ENCODE assay signal across 8 cellular contexts in genomic region chr16:72832640-72833039, GRCh38.
A peak's percentile ranks its signal among the peaks of the same experiment; 100 is the strongest.
DNase-seq lines count a peak whose midpoint lies in the region; ATAC-seq, FAIRE-seq and TF ChIP-seq lines count a peak whose summit lies in the region.

No MANE protein-coding gene starts in this region.

- no peaks in the 10 kb centered on the region for H3K36me3 ChIP-seq in SJCRH30
- no peaks in the 10 kb centered on the region for H3K36me3 ChIP-seq in cardiac muscle cell
- H3K36me3 ChIP-seq in rectal smooth muscle tissue (ENCODE audit: control insufficient read depth, insufficient read depth, low read length), result no peaks in the 10 kb centered on the region
- no peaks in the 10 kb centered on the region for H3K36me3 ChIP-seq in aorta (ENCODE audit: control insufficient read depth in 1 of 2, insufficient read depth in 2 of 2, low read length in 1 of 2)

- H3K9me3 ChIP-seq in SJCRH30 (replicated peaks) (no peaks in the 10 kb centered on the region), cardiac muscle cell (ENCODE audit: low read depth) (no peaks in the 10 kb centered on the region), aorta (ENCODE audit: control insufficient read depth, low read length) (no peaks in the 10 kb centered on the region)

- H3K27ac ChIP-seq in SJCRH30 (no peak overlapping the region), cardiac muscle cell (no peak overlapping the region), rectal smooth muscle tissue (ENCODE audit: low read depth, low read length) (peak overlapping the region; percentile 60), aorta (ENCODE audit: low read depth in 1 of 2, low read length in 2 of 2) (no peak overlapping the region)

- 17% methylated on average over 6 of the region's 6 CpGs for WGBS in aorta, 2 donors

- H3K4me1 ChIP-seq in SJCRH30, result no peaks in the 10 kb centered on the region
- H3K4me1 ChIP-seq in cardiac muscle cell (ENCODE audit: low read depth), result peaks cover 7% of the 10 kb centered on the region
- H3K4me1 ChIP-seq in rectal smooth muscle tissue (ENCODE audit: control insufficient read depth, insufficient read depth, low read length), result peaks cover 22% of the 10 kb centered on the region
- peaks cover 0 to 3% of the 10 kb centered on the region in 2 donors for H3K4me1 ChIP-seq in aorta (ENCODE audit: control insufficient read depth in 1 of 2, insufficient read depth in 2 of 2, low read length in 2 of 2)

- no peak overlapping the region for H3K27ac Mint-ChIP-seq in activated naive CD4-positive, alpha-beta T cell treated with anti-CD3 and anti-CD28 coated beads, Interleukin-2, amount 50 U/mL, for 72 hours

- no peaks in the 10 kb centered on the region for H3K27me3 ChIP-seq in SJCRH30
- no peaks in the 10 kb centered on the region for H3K27me3 ChIP-seq in cardiac muscle cell
- no peaks in the 10 kb centered on the region for H3K27me3 ChIP-seq in rectal smooth muscle tissue (ENCODE audit: control insufficient read depth, insufficient read depth, low read length)
- no peaks in the 10 kb centered on the region for H3K27me3 ChIP-seq in aorta (ENCODE audit: control insufficient read depth in 1 of 2, insufficient read depth in 2 of 2, low read length in 1 of 2)

- no peaks in the 10 kb centered on the region for H3K36me3 Mint-ChIP-seq in activated naive CD4-positive, alpha-beta T cell treated with anti-CD3 and anti-CD28 coated beads, Interleukin-2, amount 50 U/mL, for 72 hours

- H3K4me3 ChIP-seq in SJCRH30 (no peak overlapping the region), cardiac muscle cell (no peak overlapping the region), rectal smooth muscle tissue (ENCODE audit: low read length) (no peak overlapping the region), aorta (ENCODE audit: low read length in 2 of 2) (no peak overlapping the region)

- FAIRE-seq in HTR-8/SVneo (lab: Jason Lieb, UNC), result peak; percentile 87

- peak; percentile 100 for TF ChIP-seq CTCF in cardiac muscle cell (IDR thresholded peaks at IDR 0.05; ENCODE audit: low read depth, low read length)

- H3K9me3 Mint-ChIP-seq in activated naive CD4-positive, alpha-beta T cell treated with anti-CD3 and anti-CD28 coated beads, Interleukin-2, amount 50 U/mL, for 72 hours, result no peaks in the 10 kb centered on the region

- ATAC-seq in GM18907 (IDR thresholded peaks at IDR 0.05; ENCODE audit: unreplicated experiment) (peak; percentile 69), aorta (ENCODE audit: low FRiP score) (peak; percentile 95)
- peak; percentile 56 to 68 for ATAC-seq in activated naive CD4-positive, alpha-beta T cell treated with anti-CD3 and anti-CD28 coated beads, Interleukin-2, amount 50 U/mL, for 72 hours

- intact Hi-C loops in aorta (cut with DNase I), result loop anchor here (5.0 to 10.0 kb wide), 5 partner anchors 115 to 365 kb away; partner anchors contain the start of gene ZFHX3 (in 1 of the 2)

- H3K9ac ChIP-seq in rectal smooth muscle tissue (ENCODE audit: low read length), result no peak overlapping the region

- DNase-seq in CD1c-positive myeloid dendritic cell (ENCODE audit: extremely low spot score) (peak; percentile 71), HTR-8/SVneo (ENCODE audit: insufficient read length, low spot score) (peak; percentile 82), SJCRH30 (peak; percentile 63 to 77), cardiac muscle cell (ENCODE audit: low read depth in 1 of 2, low spot score in 1 of 2) (peak; percentile 71 to 85), aorta (peak; percentile 82 to 95)
- peak; percentile 59 to 86 for DNase-seq in activated naive CD4-positive, alpha-beta T cell treated with anti-CD3 and anti-CD28 coated beads, Interleukin-2, amount 50 U/mL, for 72 hours (ENCODE audit: low spot score in 2 of 2)
